ENCODE assay signal across 24 cellular contexts in the genomic region with DNA sequence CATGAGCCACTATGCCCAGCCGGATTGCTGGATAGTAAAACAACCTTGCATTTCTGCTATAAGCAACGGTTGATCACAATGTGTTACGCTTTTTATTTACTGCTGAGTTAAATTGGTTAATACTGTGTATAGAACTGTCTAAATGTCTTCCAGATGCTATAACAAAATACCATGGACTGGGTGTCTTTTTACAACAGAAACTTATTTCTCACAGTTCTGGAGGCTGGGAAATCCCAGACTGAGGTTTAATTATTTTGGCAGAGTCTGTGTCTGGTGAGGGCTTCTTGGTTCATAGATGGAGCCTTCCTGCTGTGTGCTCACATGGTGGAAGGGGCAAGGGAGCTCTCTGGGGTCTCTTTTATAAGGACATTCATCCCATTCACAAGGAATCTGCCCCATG.
"Had no signal": no experiment of that assay in that cellular context is flagged by ENCODE, and none has a peak within 500 bp of the region (broad histone marks: within the 10 kb centered on the region; RNA-seq: fewer than 3 reads in every experiment).

No MANE protein-coding gene starts in this region.

- ATAC-seq: foreskin keratinocyte; gastroesophageal sphincter; heart left ventricle; left cardiac atrium; left lung; mucosa of descending colon; natural killer cell treated with Interleukin-12 subunit alpha and Interleukin-12 subunit beta and Interleukin-15 and Interleukin-18, amount 100 ng/mL, for 72 hours; right lobe of liver; stimulated activated effector memory CD8-positive, alpha-beta T cell treated with anti-CD3 and anti-CD28 coated beads, Interleukin-12 subunit alpha, Interleukin-12 subunit beta, amount 100 ng/mL, for 72 hours had no signal

- H3K9me3 ChIP-seq: gastroesophageal sphincter, mucosa of descending colon, neutrophil, right lobe of liver, thyroid gland had no signal

- DNase-seq: effector CD4-positive, alpha-beta T cell; foreskin keratinocyte; heart left ventricle; left cardiac atrium; left lung; mesenchymal stem cell; mucosa of descending colon; naive B cell; right lobe of liver; stimulated activated CD4-positive, alpha-beta T cell treated with anti-CD3 and anti-CD28 coated beads, Interleukin-2, amount 100 ng/mL, for 24 hours; stimulated activated CD4-positive, alpha-beta T cell treated with anti-CD3 and anti-CD28 coated beads, Interleukin-4, amount 100 ng/mL, for 24 hours; stimulated activated naive CD4-positive, alpha-beta T cell treated with Interleukin-2 at 50 U/mL for 16 hours; stomach; thyroid gland; trophoblast cell had no signal

- H3K27me3 ChIP-seq: gastroesophageal sphincter, hepatocyte, left lung, right lobe of liver, stomach, thyroid gland, vagina had no signal

- H3K4me1 ChIP-seq: foreskin keratinocyte, gastroesophageal sphincter, heart left ventricle, left lung, parathyroid adenoma, right lobe of liver, stomach, thyroid gland, vagina had no signal

- H3K36me3 ChIP-seq: gastroesophageal sphincter, heart left ventricle, left lung, neutrophil, right lobe of liver, stomach, thyroid gland, vagina had no signal

- H3K4me3 ChIP-seq: coronary artery, gastroesophageal sphincter, heart left ventricle, hepatocyte, left lung, mucosa of descending colon, right lobe of liver, smooth muscle cell, stomach, thyroid gland, vagina had no signal

- H3K27ac ChIP-seq: coronary artery, foreskin keratinocyte, gastroesophageal sphincter, heart left ventricle, hepatocyte, left lung, neutrophil, parathyroid adenoma, right lobe of liver, stomach, thyroid gland, vagina had no signal
